Comparison of ENCODE assay signal across 9 cellular contexts in genomic region chr22:45537734-45538181, GRCh38. TPM values are rescaled to one million over a fixed set of nuclear protein-coding genes. Genes with fewer than 3 reads are reported as not detected.
DNase-seq lines count a peak whose midpoint lies in the region; ATAC-seq lines count a peak whose summit lies in the region.
"Had no signal": no experiment of that assay in that cellular context is flagged by ENCODE, and none has a peak within 500 bp of the region (broad histone marks: within the 10 kb centered on the region; RNA-seq: fewer than 3 reads in every experiment).

No MANE protein-coding gene starts in this region.

- H3K36me3 ChIP-seq in skeletal muscle satellite cell (ENCODE audit: insufficient read depth, low read length): peaks cover 4% of the 10 kb centered on the region

- H3K4me2 ChIP-seq in skeletal muscle satellite cell (ENCODE audit: low read length): peak overlapping the region; percentile 53

- ATAC-seq in GM18519 (IDR thresholded peaks at IDR 0.05; ENCODE audit: low FRiP score, unreplicated experiment) (no peak), GM18873 (IDR thresholded peaks at IDR 0.05; ENCODE audit: low FRiP score, unreplicated experiment) (no peak), GM18861 (IDR thresholded peaks at IDR 0.05; ENCODE audit: unreplicated experiment) (no peak)

- peaks cover 12% of the 10 kb centered on the region for H3K4me1 ChIP-seq in skeletal muscle satellite cell (ENCODE audit: control insufficient read depth, insufficient read depth, low read length)

- no peaks in the 10 kb centered on the region for H3K9me3 ChIP-seq in skeletal muscle satellite cell (replicated peaks; ENCODE audit: low read length)

- DNase-seq in EH (ENCODE audit: low read depth) (peak; percentile 97), RPMI8226 (peak; percentile 68), fibroblast of the conjunctiva (ENCODE audit: low read depth) (peak; percentile 88), NOMO-1 (lab: John Stamatoyannopoulos, UW; ENCODE audit: unreplicated experiment in 2 of 2) (no peak)
- DNase-seq: activated naive CD4-positive, alpha-beta T cell treated with Interleukin-2 at 50 U/mL for 16 hours had no signal

- H3K9ac ChIP-seq in skeletal muscle satellite cell (ENCODE audit: low read depth, low read length): no peak overlapping the region

- peak overlapping the region; percentile 18 for H3K4me3 ChIP-seq in skeletal muscle satellite cell (ENCODE audit: low read length)

- no peaks in the 10 kb centered on the region for H3K27me3 ChIP-seq in skeletal muscle satellite cell (ENCODE audit: control insufficient read depth, insufficient read depth, low read length)

RNA-seq across cellular contexts. Expression of gene FBLN1, which starts 35.1 kb away (rescaled TPM):
- total RNA-seq in skeletal muscle satellite cell (2012; rRNA removed): 13.4 and 25.1 TPM in 2 replicates

Comparison
In these comparisons a context has a peak if more than half of its experiments do, and no peak if none do; other contexts are left out.
1. DNase-seq: peak in EH (single experiment), RPMI8226 (single experiment) and fibroblast of the conjunctiva (single experiment); none in NOMO-1 (0 of 2).